Comparison of ENCODE assay signal across 1 cellular context in the genomic region with DNA sequence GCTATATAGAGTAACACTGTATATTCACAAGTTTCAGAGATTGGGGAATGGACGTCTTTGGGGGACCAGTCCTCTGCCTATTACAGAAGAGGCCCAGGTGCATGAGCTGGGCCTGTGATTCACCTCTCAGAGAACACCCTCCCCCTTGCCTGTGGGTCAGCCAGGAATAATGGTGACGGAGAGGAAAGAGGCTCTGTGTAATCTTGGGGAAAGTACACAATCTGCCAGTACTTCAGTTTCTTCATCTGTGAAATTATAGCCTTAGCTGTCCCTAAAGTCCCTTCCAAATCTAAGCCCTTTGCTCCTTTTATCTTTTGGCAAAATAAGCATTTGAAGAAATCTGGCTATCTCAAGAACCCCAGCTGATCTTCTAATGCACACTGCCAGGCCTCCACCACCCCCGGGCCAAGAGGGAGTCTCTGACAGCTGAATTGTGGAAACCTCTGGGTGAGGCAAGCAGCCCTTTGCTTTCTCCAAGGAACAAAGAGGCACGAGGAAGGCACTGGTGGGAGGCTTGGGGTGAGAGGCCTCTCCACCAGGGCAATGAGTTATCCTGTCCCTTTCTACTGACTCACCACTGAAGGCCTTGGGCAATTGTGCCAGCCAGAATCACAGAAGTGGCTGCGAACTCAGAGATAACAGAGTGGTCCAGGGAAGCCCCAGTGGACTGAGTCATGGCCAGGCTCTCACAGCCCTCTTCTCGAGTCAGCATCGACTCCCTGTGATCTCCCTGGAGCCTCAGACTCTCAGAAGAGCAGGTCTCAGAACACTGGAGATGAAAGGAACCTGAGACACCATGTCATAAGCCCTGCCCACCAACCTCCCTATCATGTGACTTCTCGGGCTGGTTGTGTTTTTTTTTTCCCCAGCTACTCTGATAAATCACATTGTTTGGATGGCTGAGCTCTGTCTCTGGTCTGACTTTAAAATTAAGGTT.
TF ChIP-seq lines count a peak whose summit lies in the region.

No MANE protein-coding gene starts in this region.

TF ChIP-seq in GM12878, 131 proteins besides CTCF, POLR2A, EP300 and RAD21 (continued from another document):
- TF ChIP-seq, protein P1, sequence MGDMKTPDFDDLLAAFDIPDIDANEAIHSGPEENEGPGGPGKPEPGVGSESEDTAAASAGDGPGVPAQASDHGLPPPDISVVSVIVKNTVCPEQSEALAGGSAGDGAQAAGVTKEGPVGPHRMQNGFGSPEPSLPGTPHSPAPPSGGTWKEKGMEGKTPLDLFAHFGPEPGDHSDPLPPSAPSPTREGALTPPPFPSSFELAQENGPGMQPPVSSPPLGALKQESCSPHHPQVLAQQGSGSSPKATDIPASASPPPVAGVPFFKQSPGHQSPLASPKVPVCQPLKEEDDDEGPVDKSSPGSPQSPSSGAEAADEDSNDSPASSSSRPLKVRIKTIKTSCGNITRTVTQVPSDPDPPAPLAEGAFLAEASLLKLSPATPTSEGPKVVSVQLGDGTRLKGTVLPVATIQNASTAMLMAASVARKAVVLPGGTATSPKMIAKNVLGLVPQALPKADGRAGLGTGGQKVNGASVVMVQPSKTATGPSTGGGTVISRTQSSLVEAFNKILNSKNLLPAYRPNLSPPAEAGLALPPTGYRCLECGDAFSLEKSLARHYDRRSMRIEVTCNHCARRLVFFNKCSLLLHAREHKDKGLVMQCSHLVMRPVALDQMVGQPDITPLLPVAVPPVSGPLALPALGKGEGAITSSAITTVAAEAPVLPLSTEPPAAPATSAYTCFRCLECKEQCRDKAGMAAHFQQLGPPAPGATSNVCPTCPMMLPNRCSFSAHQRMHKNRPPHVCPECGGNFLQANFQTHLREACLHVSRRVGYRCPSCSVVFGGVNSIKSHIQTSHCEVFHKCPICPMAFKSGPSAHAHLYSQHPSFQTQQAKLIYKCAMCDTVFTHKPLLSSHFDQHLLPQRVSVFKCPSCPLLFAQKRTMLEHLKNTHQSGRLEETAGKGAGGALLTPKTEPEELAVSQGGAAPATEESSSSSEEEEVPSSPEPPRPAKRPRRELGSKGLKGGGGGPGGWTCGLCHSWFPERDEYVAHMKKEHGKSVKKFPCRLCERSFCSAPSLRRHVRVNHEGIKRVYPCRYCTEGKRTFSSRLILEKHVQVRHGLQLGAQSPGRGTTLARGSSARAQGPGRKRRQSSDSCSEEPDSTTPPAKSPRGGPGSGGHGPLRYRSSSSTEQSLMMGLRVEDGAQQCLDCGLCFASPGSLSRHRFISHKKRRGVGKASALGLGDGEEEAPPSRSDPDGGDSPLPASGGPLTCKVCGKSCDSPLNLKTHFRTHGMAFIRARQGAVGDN (IDR thresholded peaks at IDR 0.05) = peak; percentile 48; the same call in 1 of the 2 replicates
- peak; percentile 43; the same call in 1 of the 2 replicates for TF ChIP-seq ZNF384 (IDR thresholded peaks at IDR 0.05; ENCODE audit: borderline replicate concordance, low read depth, low read length)
- no peak for TF ChIP-seq STAT3 (IDR thresholded peaks at IDR 0.05; ENCODE audit: low read depth, low read length)
- no peak for TF ChIP-seq MEF2B (IDR thresholded peaks at IDR 0.05; ENCODE audit: partially characterized antibody, poor library complexity, severe bottlenecking)
- no peak for TF ChIP-seq ZNF274 (IDR thresholded peaks at IDR 0.05; ENCODE audit: insufficient read depth, insufficient read length)
- TF ChIP-seq POLR2AphosphoS5 (IDR thresholded peaks at IDR 0.05; ENCODE audit: low read length) = 0 out of 2 replicates have a peak, but pooled peaks have one; percentile 34
- TF ChIP-seq POLR2AphosphoS2 (IDR thresholded peaks at IDR 0.05; ENCODE audit: low read depth, low read length) = no peak
- peak; percentile 65; the same call in 1 of the 2 replicates for TF ChIP-seq RAD51 (IDR thresholded peaks at IDR 0.05)
